Comparison of ENCODE assay signal across 1 cellular context in the genomic region with DNA sequence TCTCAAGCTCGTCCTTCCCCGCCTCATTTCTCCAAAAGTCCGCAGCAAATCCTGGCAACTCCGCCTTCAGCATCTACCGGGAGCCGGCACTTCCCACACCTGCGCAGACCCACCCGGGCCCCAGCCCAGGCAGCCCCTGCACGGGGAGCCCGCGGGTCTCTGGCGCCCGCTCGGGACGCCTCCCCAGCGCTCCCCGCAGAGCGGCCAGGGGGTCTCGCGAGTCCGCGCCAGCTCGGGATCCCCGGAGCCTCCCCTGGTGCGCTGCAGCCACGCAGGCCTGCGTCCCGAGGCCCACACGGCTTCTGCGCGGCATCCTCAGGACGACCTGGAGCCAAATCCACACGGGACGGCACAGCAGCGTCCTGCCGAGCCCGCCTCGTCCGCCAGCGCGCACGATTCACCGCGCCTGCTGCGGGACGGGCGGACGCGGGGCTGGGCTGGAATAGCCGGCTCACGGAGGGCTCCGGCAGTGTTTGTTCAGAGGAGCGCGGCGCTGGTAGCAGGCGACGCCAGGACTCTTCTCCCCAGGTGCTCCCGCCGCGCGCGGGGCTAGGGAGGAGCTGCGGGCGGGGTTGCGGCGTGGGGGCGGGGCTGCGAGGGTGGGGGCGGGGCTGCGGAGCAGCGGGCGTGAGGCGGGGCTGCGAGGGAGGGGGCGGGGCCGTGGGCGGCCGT.
TF ChIP-seq lines count a peak whose summit lies in the region.

No MANE protein-coding gene starts in this region.

TF ChIP-seq in HepG2, 621 proteins besides CTCF, POLR2A, EP300 and RAD21 (continued from another document and continues in another):
- TF ChIP-seq, protein P1, sequence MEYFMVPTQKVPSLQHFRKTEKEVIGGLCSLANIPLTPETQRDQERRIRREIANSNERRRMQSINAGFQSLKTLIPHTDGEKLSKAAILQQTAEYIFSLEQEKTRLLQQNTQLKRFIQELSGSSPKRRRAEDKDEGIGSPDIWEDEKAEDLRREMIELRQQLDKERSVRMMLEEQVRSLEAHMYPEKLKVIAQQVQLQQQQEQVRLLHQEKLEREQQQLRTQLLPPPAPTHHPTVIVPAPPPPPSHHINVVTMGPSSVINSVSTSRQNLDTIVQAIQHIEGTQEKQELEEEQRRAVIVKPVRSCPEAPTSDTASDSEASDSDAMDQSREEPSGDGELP (IDR thresholded peaks at IDR 0.05; ENCODE audit: borderline replicate concordance, low read depth) = no peak
- TF ChIP-seq KAT2B (IDR thresholded peaks at IDR 0.05; ENCODE audit: borderline replicate concordance, low read depth, low read length) = no peak
- no peak for TF ChIP-seq CHD4 (IDR thresholded peaks at IDR 0.05; ENCODE audit: borderline replicate concordance, low read length)
- TF ChIP-seq PATZ1 (CRISPR knock-in tag; IDR thresholded peaks at IDR 0.05) = no peak
- no peak for TF ChIP-seq ONECUT2 (CRISPR knock-in tag; IDR thresholded peaks at IDR 0.05)
- no peak for TF ChIP-seq ZNF44 (CRISPR knock-in tag; IDR thresholded peaks at IDR 0.05)
- no peak for TF ChIP-seq KDM4B (CRISPR knock-in tag; IDR thresholded peaks at IDR 0.05)
- TF ChIP-seq NCOR1 (IDR thresholded peaks at IDR 0.05; ENCODE audit: borderline replicate concordance, low read length) = no peak
- no peak for TF ChIP-seq ELF1 (CRISPR knock-in tag; IDR thresholded peaks at IDR 0.05)
- no peak for TF ChIP-seq ARID2 (CRISPR knock-in tag; IDR thresholded peaks at IDR 0.05; ENCODE audit: borderline replicate concordance)
- TF ChIP-seq TAF15 (IDR thresholded peaks at IDR 0.05; ENCODE audit: low read depth, low read length, poor library complexity, severe bottlenecking) = no peak
- no peak for TF ChIP-seq ZNF329 (CRISPR knock-in tag; IDR thresholded peaks at IDR 0.05; ENCODE audit: low read depth)
- no peak for TF ChIP-seq ZNF34 (CRISPR knock-in tag; IDR thresholded peaks at IDR 0.05; ENCODE audit: borderline replicate concordance)
- no peak; the same call in 1 of the 2 replicates for TF ChIP-seq DMAP1 (CRISPR knock-in tag; IDR thresholded peaks at IDR 0.05)
- peak; percentile 59; the same call in 1 of the 2 replicates for TF ChIP-seq RNF2 (conservative IDR thresholded peaks at IDR 0.05; ENCODE audit: low read depth)
- TF ChIP-seq SPEN (CRISPR knock-in tag; IDR thresholded peaks at IDR 0.05; ENCODE audit: low read depth) = 0 out of 2 replicates have a peak, but pooled peaks have one; percentile 27
- TF ChIP-seq ZNF891 (CRISPR knock-in tag; IDR thresholded peaks at IDR 0.05) = no peak
- no peak for TF ChIP-seq FOXP1 (IDR thresholded peaks at IDR 0.05)
- no peak for TF ChIP-seq FOXP1 (CRISPR knock-in tag; IDR thresholded peaks at IDR 0.05)
- TF ChIP-seq NR1H2 (CRISPR knock-in tag; IDR thresholded peaks at IDR 0.05; ENCODE audit: borderline replicate concordance, low read depth) = 0 out of 2 replicates have a peak, but pooled peaks have one; percentile 40
- no peak for TF ChIP-seq HMG20B (CRISPR knock-in tag; conservative IDR thresholded peaks at IDR 0.05)
- TF ChIP-seq ZSCAN20 (CRISPR knock-in tag; IDR thresholded peaks at IDR 0.05; ENCODE audit: borderline replicate concordance) = no peak
- TF ChIP-seq ZNF776 (CRISPR knock-in tag; IDR thresholded peaks at IDR 0.05) = peak; percentile 66; the same call in 1 of the 2 replicates
- no peak for TF ChIP-seq THYN1 (CRISPR knock-in tag; IDR thresholded peaks at IDR 0.05; ENCODE audit: borderline replicate concordance, low read depth)
- no peak for TF ChIP-seq GPN1 (CRISPR knock-in tag; IDR thresholded peaks at IDR 0.05; ENCODE audit: borderline replicate concordance)
- no peak for TF ChIP-seq YY1 (IDR thresholded peaks at IDR 0.05; ENCODE audit: insufficient read depth, insufficient replicate concordance, low read depth, low read length)
- no peak for TF ChIP-seq KDM1A (CRISPR knock-in tag; IDR thresholded peaks at IDR 0.05)
- no peak for TF ChIP-seq HNRNPH1 (optimal IDR thresholded peaks at IDR 0.05; ENCODE audit: low read depth, low read length)
- TF ChIP-seq ZNF121 (CRISPR knock-in tag; IDR thresholded peaks at IDR 0.05) = no peak
- no peak for TF ChIP-seq NCOA5 (CRISPR knock-in tag; IDR thresholded peaks at IDR 0.05)
- TF ChIP-seq, protein P2, sequence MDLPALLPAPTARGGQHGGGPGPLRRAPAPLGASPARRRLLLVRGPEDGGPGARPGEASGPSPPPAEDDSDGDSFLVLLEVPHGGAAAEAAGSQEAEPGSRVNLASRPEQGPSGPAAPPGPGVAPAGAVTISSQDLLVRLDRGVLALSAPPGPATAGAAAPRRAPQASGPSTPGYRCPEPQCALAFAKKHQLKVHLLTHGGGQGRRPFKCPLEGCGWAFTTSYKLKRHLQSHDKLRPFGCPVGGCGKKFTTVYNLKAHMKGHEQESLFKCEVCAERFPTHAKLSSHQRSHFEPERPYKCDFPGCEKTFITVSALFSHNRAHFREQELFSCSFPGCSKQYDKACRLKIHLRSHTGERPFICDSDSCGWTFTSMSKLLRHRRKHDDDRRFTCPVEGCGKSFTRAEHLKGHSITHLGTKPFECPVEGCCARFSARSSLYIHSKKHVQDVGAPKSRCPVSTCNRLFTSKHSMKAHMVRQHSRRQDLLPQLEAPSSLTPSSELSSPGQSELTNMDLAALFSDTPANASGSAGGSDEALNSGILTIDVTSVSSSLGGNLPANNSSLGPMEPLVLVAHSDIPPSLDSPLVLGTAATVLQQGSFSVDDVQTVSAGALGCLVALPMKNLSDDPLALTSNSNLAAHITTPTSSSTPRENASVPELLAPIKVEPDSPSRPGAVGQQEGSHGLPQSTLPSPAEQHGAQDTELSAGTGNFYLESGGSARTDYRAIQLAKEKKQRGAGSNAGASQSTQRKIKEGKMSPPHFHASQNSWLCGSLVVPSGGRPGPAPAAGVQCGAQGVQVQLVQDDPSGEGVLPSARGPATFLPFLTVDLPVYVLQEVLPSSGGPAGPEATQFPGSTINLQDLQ (CRISPR knock-in tag; IDR thresholded peaks at IDR 0.05) = no peak
- TF ChIP-seq ZNF280B (CRISPR knock-in tag; IDR thresholded peaks at IDR 0.05; ENCODE audit: borderline replicate concordance) = no peak
- TF ChIP-seq TRIM24 (CRISPR knock-in tag; IDR thresholded peaks at IDR 0.05) = no peak
- no peak for TF ChIP-seq ZNF749 (CRISPR knock-in tag; IDR thresholded peaks at IDR 0.05; ENCODE audit: borderline replicate concordance)
- TF ChIP-seq PITX1 (CRISPR knock-in tag; IDR thresholded peaks at IDR 0.05) = no peak
- no peak for TF ChIP-seq ZMYM3 (CRISPR knock-in tag; IDR thresholded peaks at IDR 0.05)
- TF ChIP-seq, protein P3, sequence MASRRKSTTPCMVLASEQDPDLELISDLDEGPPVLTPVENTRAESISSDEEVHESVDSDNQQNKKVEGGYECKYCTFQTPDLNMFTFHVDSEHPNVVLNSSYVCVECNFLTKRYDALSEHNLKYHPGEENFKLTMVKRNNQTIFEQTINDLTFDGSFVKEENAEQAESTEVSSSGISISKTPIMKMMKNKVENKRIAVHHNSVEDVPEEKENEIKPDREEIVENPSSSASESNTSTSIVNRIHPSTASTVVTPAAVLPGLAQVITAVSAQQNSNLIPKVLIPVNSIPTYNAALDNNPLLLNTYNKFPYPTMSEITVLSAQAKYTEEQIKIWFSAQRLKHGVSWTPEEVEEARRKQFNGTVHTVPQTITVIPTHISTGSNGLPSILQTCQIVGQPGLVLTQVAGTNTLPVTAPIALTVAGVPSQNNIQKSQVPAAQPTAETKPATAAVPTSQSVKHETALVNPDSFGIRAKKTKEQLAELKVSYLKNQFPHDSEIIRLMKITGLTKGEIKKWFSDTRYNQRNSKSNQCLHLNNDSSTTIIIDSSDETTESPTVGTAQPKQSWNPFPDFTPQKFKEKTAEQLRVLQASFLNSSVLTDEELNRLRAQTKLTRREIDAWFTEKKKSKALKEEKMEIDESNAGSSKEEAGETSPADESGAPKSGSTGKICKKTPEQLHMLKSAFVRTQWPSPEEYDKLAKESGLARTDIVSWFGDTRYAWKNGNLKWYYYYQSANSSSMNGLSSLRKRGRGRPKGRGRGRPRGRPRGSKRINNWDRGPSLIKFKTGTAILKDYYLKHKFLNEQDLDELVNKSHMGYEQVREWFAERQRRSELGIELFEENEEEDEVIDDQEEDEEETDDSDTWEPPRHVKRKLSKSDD (CRISPR knock-in tag; IDR thresholded peaks at IDR 0.05; ENCODE audit: low read depth) = no peak
- TF ChIP-seq, protein P4, sequence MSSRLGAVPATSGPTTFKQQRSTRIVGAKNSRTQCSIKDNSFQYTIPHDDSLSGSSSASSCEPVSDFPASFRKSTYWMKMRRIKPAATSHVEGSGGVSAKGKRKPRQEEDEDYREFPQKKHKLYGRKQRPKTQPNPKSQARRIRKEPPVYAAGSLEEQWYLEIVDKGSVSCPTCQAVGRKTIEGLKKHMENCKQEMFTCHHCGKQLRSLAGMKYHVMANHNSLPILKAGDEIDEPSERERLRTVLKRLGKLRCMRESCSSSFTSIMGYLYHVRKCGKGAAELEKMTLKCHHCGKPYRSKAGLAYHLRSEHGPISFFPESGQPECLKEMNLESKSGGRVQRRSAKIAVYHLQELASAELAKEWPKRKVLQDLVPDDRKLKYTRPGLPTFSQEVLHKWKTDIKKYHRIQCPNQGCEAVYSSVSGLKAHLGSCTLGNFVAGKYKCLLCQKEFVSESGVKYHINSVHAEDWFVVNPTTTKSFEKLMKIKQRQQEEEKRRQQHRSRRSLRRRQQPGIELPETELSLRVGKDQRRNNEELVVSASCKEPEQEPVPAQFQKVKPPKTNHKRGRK (CRISPR knock-in tag; IDR thresholded peaks at IDR 0.05) = no peak
- no peak for TF ChIP-seq ZNF788 (CRISPR knock-in tag; IDR thresholded peaks at IDR 0.05; ENCODE audit: borderline replicate concordance)
- TF ChIP-seq FOXK1 (CRISPR knock-in tag; IDR thresholded peaks at IDR 0.05; ENCODE audit: borderline replicate concordance, low read depth) = no peak
- TF ChIP-seq, protein P5, sequence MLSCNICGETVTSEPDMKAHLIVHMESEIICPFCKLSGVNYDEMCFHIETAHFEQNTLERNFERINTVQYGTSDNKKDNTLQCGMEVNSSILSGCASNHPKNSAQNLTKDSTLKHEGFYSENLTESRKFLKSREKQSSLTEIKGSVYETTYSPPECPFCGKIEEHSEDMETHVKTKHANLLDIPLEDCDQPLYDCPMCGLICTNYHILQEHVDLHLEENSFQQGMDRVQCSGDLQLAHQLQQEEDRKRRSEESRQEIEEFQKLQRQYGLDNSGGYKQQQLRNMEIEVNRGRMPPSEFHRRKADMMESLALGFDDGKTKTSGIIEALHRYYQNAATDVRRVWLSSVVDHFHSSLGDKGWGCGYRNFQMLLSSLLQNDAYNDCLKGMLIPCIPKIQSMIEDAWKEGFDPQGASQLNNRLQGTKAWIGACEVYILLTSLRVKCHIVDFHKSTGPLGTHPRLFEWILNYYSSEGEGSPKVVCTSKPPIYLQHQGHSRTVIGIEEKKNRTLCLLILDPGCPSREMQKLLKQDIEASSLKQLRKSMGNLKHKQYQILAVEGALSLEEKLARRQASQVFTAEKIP (CRISPR knock-in tag; IDR thresholded peaks at IDR 0.05; ENCODE audit: borderline replicate concordance) = no peak
- no peak for TF ChIP-seq FOSL1 (CRISPR knock-in tag; IDR thresholded peaks at IDR 0.05; ENCODE audit: borderline replicate concordance)
- TF ChIP-seq, protein P6, sequence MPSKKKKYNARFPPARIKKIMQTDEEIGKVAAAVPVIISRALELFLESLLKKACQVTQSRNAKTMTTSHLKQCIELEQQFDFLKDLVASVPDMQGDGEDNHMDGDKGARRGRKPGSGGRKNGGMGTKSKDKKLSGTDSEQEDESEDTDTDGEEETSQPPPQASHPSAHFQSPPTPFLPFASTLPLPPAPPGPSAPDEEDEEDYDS (CRISPR knock-in tag; IDR thresholded peaks at IDR 0.05) = no peak
- TF ChIP-seq, protein P7, sequence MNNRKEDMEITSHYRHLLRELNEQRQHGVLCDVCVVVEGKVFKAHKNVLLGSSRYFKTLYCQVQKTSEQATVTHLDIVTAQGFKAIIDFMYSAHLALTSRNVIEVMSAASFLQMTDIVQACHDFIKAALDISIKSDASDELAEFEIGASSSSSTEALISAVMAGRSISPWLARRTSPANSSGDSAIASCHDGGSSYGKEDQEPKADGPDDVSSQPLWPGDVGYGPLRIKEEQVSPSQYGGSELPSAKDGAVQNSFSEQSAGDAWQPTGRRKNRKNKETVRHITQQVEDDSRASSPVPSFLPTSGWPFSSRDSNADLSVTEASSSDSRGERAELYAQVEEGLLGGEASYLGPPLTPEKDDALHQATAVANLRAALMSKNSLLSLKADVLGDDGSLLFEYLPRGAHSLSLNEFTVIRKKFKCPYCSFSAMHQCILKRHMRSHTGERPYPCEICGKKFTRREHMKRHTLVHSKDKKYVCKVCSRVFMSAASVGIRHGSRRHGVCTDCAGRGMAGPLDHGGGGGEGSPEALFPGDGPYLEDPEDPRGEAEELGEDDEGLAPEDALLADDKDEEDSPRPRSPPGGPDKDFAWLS (CRISPR knock-in tag; IDR thresholded peaks at IDR 0.05; ENCODE audit: borderline replicate concordance) = no peak
- TF ChIP-seq ZNF704 (CRISPR knock-in tag; IDR thresholded peaks at IDR 0.05; ENCODE audit: borderline replicate concordance) = peak; percentile 45; the same call in 1 of the 2 replicates
